In the genomic region with DNA sequence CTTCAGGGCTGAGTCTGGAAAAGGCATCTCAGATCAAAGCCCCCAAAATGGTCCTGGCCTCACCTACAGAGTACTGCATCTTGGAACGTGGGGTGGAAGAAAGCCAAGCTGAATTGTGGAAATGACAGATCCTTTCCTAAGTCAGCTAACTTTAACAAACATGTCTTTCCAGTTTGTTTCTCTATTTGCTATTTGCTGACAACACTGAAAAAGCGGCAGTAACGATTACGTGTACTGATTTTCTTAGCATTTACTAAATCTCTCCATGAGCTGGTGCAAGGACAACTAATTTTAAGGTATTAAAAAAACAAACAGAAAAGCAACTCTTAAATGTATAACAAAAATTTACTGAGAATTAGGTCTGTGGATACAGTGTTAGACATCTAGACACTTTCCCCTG, we compare ENCODE assay signal across 8 cellular contexts. TPM values are rescaled to one million over a fixed set of nuclear protein-coding genes. Genes with fewer than 3 reads are reported as not detected.
DNase-seq lines count a peak whose midpoint lies in the region; ATAC-seq and TF ChIP-seq lines count a peak whose summit lies in the region.

No MANE protein-coding gene starts in this region.

- no peak for DNase-seq in activated naive CD4-positive, alpha-beta T cell treated with anti-CD3 and anti-CD28 coated beads, Interleukin-2, amount 10 ng/mL, durations not matched to agents 7 days and 5 days
- no peak for DNase-seq in activated naive CD4-positive, alpha-beta T cell treated with anti-CD3 and anti-CD28 coated beads, Interleukin-2, amount 50 U/mL, for 72 hours (ENCODE audit: low spot score in 2 of 2)
- DNase-seq in body of pancreas: no peak
- DNase-seq in memory B cell (ENCODE audit: low spot score in 2 of 2): no peak
- no peak for DNase-seq in upper lobe of left lung
- DNase-seq in stimulated activated naive CD4-positive, alpha-beta T cell (lab: John Stamatoyannopoulos, UW): no peak
- DNase-seq in NCI-H187 treated with DMSO at 0.1 percent for 48 hours (lab: John Stamatoyannopoulos, UW): no peak
- DNase-seq in DMS53 (lab: John Stamatoyannopoulos, UW): no peak

- CTCF ChIA-PET in activated naive CD4-positive, alpha-beta T cell treated with anti-CD3 and anti-CD28 coated beads, Interleukin-2, amount 10 ng/mL, durations not matched to agents 7 days and 5 days (lab: Charles Lee): interaction anchor here (0.9 to 1.3 kb wide), 4 partner anchors 41 to 520 kb away, joined by 3 to 5 read pairs (median 4); no protein-coding TSS in a partner anchor

- TF ChIP-seq CTCF in body of pancreas (IDR thresholded peaks at IDR 0.05) (no peak), upper lobe of left lung (IDR thresholded peaks at IDR 0.05) (no peak)

- peak overlapping the region; percentile 92 for H3K27ac Mint-ChIP-seq in activated naive CD4-positive, alpha-beta T cell treated with anti-CD3 and anti-CD28 coated beads, Interleukin-2, amount 10 ng/mL, durations not matched to agents 7 days and 5 days
- peak overlapping the region in 1 of 2 donors; percentile 94 for H3K27ac Mint-ChIP-seq in activated naive CD4-positive, alpha-beta T cell treated with anti-CD3 and anti-CD28 coated beads, Interleukin-2, amount 50 U/mL, for 72 hours
- H3K27ac Mint-ChIP-seq in memory B cell: no peak overlapping the region

- TF ChIP-seq POLR2A in body of pancreas (IDR thresholded peaks at IDR 0.05): no peak
- TF ChIP-seq POLR2A in upper lobe of left lung (IDR thresholded peaks at IDR 0.05): no peak

- peak overlapping the region; percentile 96 for H3K4me3 Mint-ChIP-seq in activated naive CD4-positive, alpha-beta T cell treated with anti-CD3 and anti-CD28 coated beads, Interleukin-2, amount 10 ng/mL, durations not matched to agents 7 days and 5 days
- H3K4me3 Mint-ChIP-seq in memory B cell: peak overlapping the region; percentile 100

- TF ChIP-seq EP300 in upper lobe of left lung (IDR thresholded peaks at IDR 0.05): no peak

- H3K36me3 Mint-ChIP-seq in activated naive CD4-positive, alpha-beta T cell treated with anti-CD3 and anti-CD28 coated beads, Interleukin-2, amount 10 ng/mL, durations not matched to agents 7 days and 5 days: peaks cover 3% of the 10 kb centered on the region
- H3K36me3 Mint-ChIP-seq in activated naive CD4-positive, alpha-beta T cell treated with anti-CD3 and anti-CD28 coated beads, Interleukin-2, amount 50 U/mL, for 72 hours: peaks cover 17 to 33% of the 10 kb centered on the region in 2 donors
- peaks cover 1% of the 10 kb centered on the region for H3K36me3 Mint-ChIP-seq in memory B cell

- no peaks in the 10 kb centered on the region for H3K9me3 Mint-ChIP-seq in activated naive CD4-positive, alpha-beta T cell treated with anti-CD3 and anti-CD28 coated beads, Interleukin-2, amount 10 ng/mL, durations not matched to agents 7 days and 5 days
- peaks cover 2 to 4% of the 10 kb centered on the region in 2 donors for H3K9me3 Mint-ChIP-seq in activated naive CD4-positive, alpha-beta T cell treated with anti-CD3 and anti-CD28 coated beads, Interleukin-2, amount 50 U/mL, for 72 hours
- no peaks in the 10 kb centered on the region for H3K9me3 Mint-ChIP-seq in memory B cell

- H3K36me3 ChIP-seq in body of pancreas (replicated peaks in 1 of 2; ENCODE audit: insufficient read depth in 1 of 2, low read depth in 2 of 2): no peaks in the 10 kb centered on the region
- H3K36me3 ChIP-seq in upper lobe of left lung: no peaks in the 10 kb centered on the region

- H3K9me3 ChIP-seq in body of pancreas (no peaks in the 10 kb centered on the region), upper lobe of left lung (no peaks in the 10 kb centered on the region)

- H3K4me3 ChIP-seq in body of pancreas (peak overlapping the region in 1 of 2 donors; percentile 15), upper lobe of left lung (peak overlapping the region; percentile 52 to 82 (median 66))

- H3K4me1 Mint-ChIP-seq in activated naive CD4-positive, alpha-beta T cell treated with anti-CD3 and anti-CD28 coated beads, Interleukin-2, amount 10 ng/mL, durations not matched to agents 7 days and 5 days: peaks cover 47% of the 10 kb centered on the region
- peaks cover 26% of the 10 kb centered on the region for H3K4me1 Mint-ChIP-seq in memory B cell

- intact Hi-C loops in body of pancreas (cut with DNase I): no loop called here

- no peaks in the 10 kb centered on the region for H3K27me3 Mint-ChIP-seq in activated naive CD4-positive, alpha-beta T cell treated with anti-CD3 and anti-CD28 coated beads, Interleukin-2, amount 10 ng/mL, durations not matched to agents 7 days and 5 days
- H3K27me3 Mint-ChIP-seq in memory B cell: no peaks in the 10 kb centered on the region

- H3K27me3 ChIP-seq in body of pancreas (no peaks in the 10 kb centered on the region), upper lobe of left lung (no peaks in the 10 kb centered on the region)

- 7 to 24% methylated on average over 4 of the region's 4 CpGs for WGBS in body of pancreas, 2 donors
- 40 to 42% methylated on average over 4 of the region's 4 CpGs for WGBS in upper lobe of left lung, 2 donors

- no peak for ATAC-seq in activated naive CD4-positive, alpha-beta T cell treated with anti-CD3 and anti-CD28 coated beads, Interleukin-2, amount 50 U/mL, for 72 hours
- ATAC-seq in body of pancreas (no peak), memory B cell (ENCODE audit: low read depth) (no peak), upper lobe of left lung (ENCODE audit: low FRiP score in 2 of 2) (no peak)

- H3K27ac ChIP-seq in body of pancreas (peak overlapping the region in 3 of 4 donors; percentile 84 to 94 (median 87)), upper lobe of left lung (peak overlapping the region in 3 of 4 donors; percentile 82 to 94 (median 85))

- H3K4me1 ChIP-seq in body of pancreas (peaks cover 52% of the 10 kb centered on the region), upper lobe of left lung (peaks cover 10 to 40% (median 23%) of the 10 kb centered on the region in 4 donors)

RNA-seq across cellular contexts. Expression of a gene that starts 1.1 kb away (rescaled TPM):
- 10 to 100 TPM; 30.2 to 32.0 TPM for total RNA-seq in activated naive CD4-positive, alpha-beta T cell treated with anti-CD3 and anti-CD28 coated beads, Interleukin-2, amount 50 U/mL, for 72 hours
- total RNA-seq in body of pancreas: 10 to 100 TPM; 19.4 to 21.3 TPM
- total RNA-seq in upper lobe of left lung: 10 to 100 TPM; 10.1 to 24.2 (median 14.7) TPM

RNA-seq across cellular contexts. Expression of a gene that starts 24.9 kb away (rescaled TPM):
- total RNA-seq in activated naive CD4-positive, alpha-beta T cell treated with anti-CD3 and anti-CD28 coated beads, Interleukin-2, amount 50 U/mL, for 72 hours: 10 to 100 TPM in 1 of 2 donors, 1 to 10 TPM in 1; 9.2 to 24.1 TPM
- total RNA-seq in body of pancreas: 10 to 100 TPM; 17.6 to 19.8 TPM
- total RNA-seq in upper lobe of left lung: 10 to 100 TPM; 17.6 to 37.6 (median 26.9) TPM
